19 cellular contexts compared by ENCODE assay signal in genomic region chr22:34019190-34019845, GRCh38.
"Had no signal": no experiment of that assay in that cellular context is flagged by ENCODE, and none has a peak within 500 bp of the region (broad histone marks: within the 10 kb centered on the region; RNA-seq: fewer than 3 reads in every experiment).

No MANE protein-coding gene starts in this region.

- H3K4me3 ChIP-seq: breast epithelium, esophagus squamous epithelium, neural progenitor cell, psoas muscle, smooth muscle cell, tibial nerve had no signal

- H3K27ac ChIP-seq: breast epithelium, esophagus squamous epithelium, neural progenitor cell, parathyroid adenoma, psoas muscle, tibial nerve had no signal

- H3K27me3 ChIP-seq: breast epithelium, esophagus squamous epithelium, neural progenitor cell, tibial nerve had no signal

- ATAC-seq: activated CD4-positive, alpha-beta T cell treated with anti-CD3 and anti-CD28 coated beads for 36 hours; activated naive CD4-positive, alpha-beta T cell treated with anti-CD3 and anti-CD28 coated beads, Interleukin-2, amount 50 U/mL, for 72 hours; activated T-cell treated with anti-CD3 and anti-CD28 coated beads, Interleukin-2, amount 50 U/mL, for 72 hours; left cardiac atrium; natural killer cell; psoas muscle had no signal

- H3K4me1 ChIP-seq: breast epithelium, esophagus squamous epithelium, neural progenitor cell, parathyroid adenoma, psoas muscle, tibial nerve had no signal

- H3K36me3 ChIP-seq: breast epithelium, esophagus squamous epithelium, tibial nerve had no signal

- DNase-seq: activated CD4-positive, alpha-beta T cell treated with anti-CD3 and anti-CD28 coated beads for 36 hours; activated CD4-positive, CD25-positive, alpha-beta regulatory T cell; activated naive CD4-positive, alpha-beta T cell; activated T-cell treated with anti-CD3 and anti-CD28 coated beads for 4 hours; activated T-cell treated with anti-CD3 and anti-CD28 coated beads, Interleukin-2, amount 50 U/mL, for 72 hours; esophagus squamous epithelium; foreskin melanocyte; glutamatergic neuron; left cardiac atrium; natural killer cell; occipital lobe; psoas muscle; stimulated activated naive CD4-positive, alpha-beta T cell treated with Interleukin-2 at 50 U/mL for 16 hours had no signal

- H3K9ac ChIP-seq: neural progenitor cell, parathyroid adenoma had no signal
